In genomic region chr11:124887667-124888013, GRCh38 we compare ENCODE assay signal across 19 cellular contexts. TPM values are rescaled to one million over a fixed set of nuclear protein-coding genes. Genes with fewer than 3 reads are reported as not detected.
A peak's percentile ranks its signal among the peaks of the same experiment; 100 is the strongest.
DNase-seq lines count a peak whose midpoint lies in the region; ATAC-seq, FAIRE-seq and TF ChIP-seq lines count a peak whose summit lies in the region.
"Had no signal": no experiment of that assay in that cellular context is flagged by ENCODE, and none has a peak within 500 bp of the region (broad histone marks: within the 10 kb centered on the region; RNA-seq: fewer than 3 reads in every experiment).

No MANE protein-coding gene starts in this region.

- H3K79me2 ChIP-seq in SK-N-SH (ENCODE audit: insufficient read depth) = no peaks in the 10 kb centered on the region
- peaks cover 49% of the 10 kb centered on the region for H3K79me2 ChIP-seq in endothelial cell of umbilical vein (ENCODE audit: control insufficient read depth, insufficient read depth, low read length)
- H3K79me2 ChIP-seq in osteoblast (ENCODE audit: insufficient read depth, low read length) = no peaks in the 10 kb centered on the region

- TF ChIP-seq RAD21 in SK-N-SH (IDR thresholded peaks at IDR 0.05; ENCODE audit: low read length) = no peak

- FAIRE-seq in endothelial cell of umbilical vein (lab: Jason Lieb, UNC) = no peak
- FAIRE-seq: H1 had no signal

- H4K20me1 ChIP-seq in SK-N-SH (ENCODE audit: insufficient read depth) (no peaks in the 10 kb centered on the region), endothelial cell of umbilical vein (replicated peaks; ENCODE audit: control insufficient read depth, extremely low read depth, insufficient read depth, low read length) (no peaks in the 10 kb centered on the region), osteoblast (ENCODE audit: insufficient read depth, low read length) (no peaks in the 10 kb centered on the region)
- H4K20me1 ChIP-seq: BLaER1 had no signal

- no peak for TF ChIP-seq EP300 in SK-N-SH (IDR thresholded peaks at IDR 0.05; ENCODE audit: borderline replicate concordance in 1 of 2, low read depth in 1 of 2, low read length in 1 of 2)

- H3K9me3 ChIP-seq in SK-N-SH (no peaks in the 10 kb centered on the region), endothelial cell of umbilical vein (replicated peaks; ENCODE audit: control insufficient read depth, insufficient read depth, low read length) (no peaks in the 10 kb centered on the region), osteoblast (ENCODE audit: low read depth, low read length) (no peaks in the 10 kb centered on the region)
- H3K9me3 ChIP-seq: BLaER1 had no signal

- H3K4me2 ChIP-seq in SK-N-SH = no peak overlapping the region
- no peak overlapping the region for H3K4me2 ChIP-seq in endothelial cell of umbilical vein (ENCODE audit: insufficient read depth, low read length)
- H3K4me2 ChIP-seq in osteoblast (ENCODE audit: insufficient read depth, low read length) = no peak overlapping the region
- H3K4me2 ChIP-seq: BLaER1 had no signal

- no peak overlapping the region for H3K27ac ChIP-seq in SK-N-SH (ENCODE audit: low read depth in 2 of 2, low read length in 1 of 2)
- no peak overlapping the region for H3K27ac ChIP-seq in endothelial cell of umbilical vein (ENCODE audit: insufficient read depth, low read depth, low read length)
- H3K27ac ChIP-seq in osteoblast (ENCODE audit: low read depth, low read length) = no peak overlapping the region
- H3K27ac ChIP-seq: 22Rv1, BLaER1 had no signal

- ATAC-seq in SK-N-SH treated with all-trans-retinoic acid at 6 μM for 48 hours = no peak

- DNase-seq in SK-N-SH = peak; percentile 6
- DNase-seq in endothelial cell of umbilical vein (ENCODE audit: low read depth, low spot score) = no peak
- peak; percentile 3 for DNase-seq in osteoblast (ENCODE audit: insufficient read length, low spot score, missing footprints)
- DNase-seq in type B pancreatic cell (ENCODE audit: extremely low spot score, unreplicated experiment) = peak; percentile 24
- no peak for DNase-seq in COLO668 (lab: John Stamatoyannopoulos, UW; ENCODE audit: unreplicated experiment)
- no peak for DNase-seq in activated naive CD4-positive, alpha-beta T cell treated with anti-CD3 and anti-CD28 coated beads, Interleukin-2, amount 50 U/mL, for 16 hours
- no peak for DNase-seq in HUDEP-2 (lab: John Stamatoyannopoulos, UW; ENCODE audit: unreplicated experiment in 76 of 76)
- DNase-seq: Calu3; CD4-positive, alpha-beta memory T cell; DMS79 treated with DMSO at 0.1 percent for 48 hours; GF-D8; H9 had no signal

- no peaks in the 10 kb centered on the region for H3K36me3 ChIP-seq in SK-N-SH (replicated peaks in 1 of 2; ENCODE audit: control insufficient read depth in 1 of 2, insufficient read depth in 2 of 2, low read length in 1 of 2)
- peaks cover 66 to 68% of the 10 kb centered on the region in 2 experiments for H3K36me3 ChIP-seq in endothelial cell of umbilical vein (ENCODE audit: control insufficient read depth in 2 of 2, extremely low read depth in 1 of 2, insufficient read depth in 2 of 2, low read length in 2 of 2)
- no peaks in the 10 kb centered on the region for H3K36me3 ChIP-seq in osteoblast (ENCODE audit: insufficient read depth, low read length)
- H3K36me3 ChIP-seq: BLaER1 had no signal

- no peak overlapping the region for H3K4me3 Mint-ChIP-seq in type B pancreatic cell
- H3K4me3 Mint-ChIP-seq: CD14-positive monocyte; CD4-positive, alpha-beta memory T cell; H9 had no signal

- no peak overlapping the region for H3K4me3 ChIP-seq in SK-N-SH (ENCODE audit: low read depth in 2 of 2, low read length in 1 of 2)
- H3K4me3 ChIP-seq in endothelial cell of umbilical vein (replicated peaks in 1 of 3; ENCODE audit: insufficient read depth in 1 of 3, low read depth in 1 of 3, low read length in 3 of 3) = no peak overlapping the region
- H3K4me3 ChIP-seq in osteoblast (ENCODE audit: insufficient read depth, low read length) = no peak overlapping the region
- H3K4me3 ChIP-seq: BLaER1 had no signal

- H3K4me1 ChIP-seq in SK-N-SH (ENCODE audit: control insufficient read depth in 1 of 2, insufficient read depth in 2 of 2, low read depth in 1 of 2, low read length in 1 of 2) = peaks cover 0 to 5% of the 10 kb centered on the region in 2 experiments; a peak in 1 of 4 replicates
- H3K4me1 ChIP-seq in endothelial cell of umbilical vein (ENCODE audit: control insufficient read depth, extremely low read depth, insufficient read depth, low read length) = peaks cover 87% of the 10 kb centered on the region
- H3K4me1 ChIP-seq in osteoblast (ENCODE audit: insufficient read depth, low read length) = no peaks in the 10 kb centered on the region

- TF ChIP-seq CTCF in SK-N-SH (IDR thresholded peaks at IDR 0.05) (no peak), endothelial cell of umbilical vein (IDR thresholded peaks at IDR 0.05; ENCODE audit: extremely low read depth in 1 of 2, insufficient read depth in 1 of 2, low read depth in 1 of 2, low read length in 2 of 2) (no peak), osteoblast (IDR thresholded peaks at IDR 0.05; ENCODE audit: extremely low read depth, low read depth, low read length) (no peak), type B pancreatic cell (conservative IDR thresholded peaks at IDR 0.05) (no peak)

- dilution Hi-C loops in endothelial cell of umbilical vein (cut with MboI; ENCODE audit: extremely low pct_ligation_motif_present, low sequenced_read_pairs) = no loop called here

- no peaks in the 10 kb centered on the region for H3K9me1 ChIP-seq in endothelial cell of umbilical vein (replicated peaks; ENCODE audit: control insufficient read depth, extremely low read depth, insufficient read depth, low read length)

- no peak overlapping the region for H3K9ac ChIP-seq in SK-N-SH
- no peak overlapping the region for H3K9ac ChIP-seq in endothelial cell of umbilical vein (replicated peaks; ENCODE audit: extremely low read depth, insufficient read depth, low read length)
- H3K9ac ChIP-seq: BLaER1 had no signal

- H3F3A ChIP-seq in SK-N-SH (replicated peaks; ENCODE audit: insufficient read depth) = no peaks in the 10 kb centered on the region

- POLR2A ChIA-PET in SK-N-SH (lab: Yijun Ruan, JAX) = no interaction called here
- POLR2A ChIA-PET in endothelial cell of umbilical vein (lab: Charles Lee) = interaction anchor here (2.0 to 3.8 kb wide), 2 partner anchors 8 to 10 kb away, joined by 10 to 23 read pairs; partner anchors contain the start of gene ROBO4

- WGBS in SK-N-SH (ENCODE audit: low lambda C conversion rate) = 61% methylated on average over 3 of the region's 3 CpGs

- no peak overlapping the region for H3K27ac Mint-ChIP-seq in type B pancreatic cell
- H3K27ac Mint-ChIP-seq: CD14-positive monocyte; CD4-positive, alpha-beta memory T cell; H9 had no signal

- H3K9me2 ChIP-seq in SK-N-SH = no peaks in the 10 kb centered on the region

- no peak for TF ChIP-seq POLR2A in endothelial cell of umbilical vein (IDR thresholded peaks at IDR 0.05; ENCODE audit: low read depth, low read length)

- H3K27me3 ChIP-seq in SK-N-SH (ENCODE audit: insufficient read depth) = no peaks in the 10 kb centered on the region
- H3K27me3 ChIP-seq in endothelial cell of umbilical vein (ENCODE audit: control insufficient read depth in 2 of 2, insufficient read depth in 2 of 2, low read length in 2 of 2) = no peaks in the 10 kb centered on the region
- H3K27me3 ChIP-seq in osteoblast (ENCODE audit: insufficient read depth, low read length) = no peaks in the 10 kb centered on the region
- H3K27me3 ChIP-seq: BLaER1 had no signal

- CTCF ChIA-PET in SK-N-SH (lab: Yijun Ruan, JAX) (interaction anchor here (1.0 to 4.1 kb wide), 3 partner anchors 11 to 51 kb away, joined by 3 to 23 read pairs (median 5); no protein-coding TSS in a partner anchor), endothelial cell of umbilical vein (lab: Charles Lee) (interaction anchor here (3.4 to 4.8 kb wide), 2 partner anchors 11 kb away, joined by 16 to 29 read pairs; partner anchors contain the start of gene ROBO4)

- H3K36me3 Mint-ChIP-seq in type B pancreatic cell = no peaks in the 10 kb centered on the region
- H3K36me3 Mint-ChIP-seq: CD14-positive monocyte; CD4-positive, alpha-beta memory T cell had no signal

- no TSS peak for BruUV-seq in endothelial cell of umbilical vein (replicated peaks; lab: Mats Ljungman, UMichigan)

- no peaks in the 10 kb centered on the region for H3K9me3 Mint-ChIP-seq in type B pancreatic cell
- H3K9me3 Mint-ChIP-seq: CD14-positive monocyte; CD4-positive, alpha-beta memory T cell; H9 had no signal

- H3K27me3 Mint-ChIP-seq in type B pancreatic cell = peaks cover 38% of the 10 kb centered on the region

- peaks cover 7% of the 10 kb centered on the region for H3K4me1 Mint-ChIP-seq in type B pancreatic cell (ENCODE audit: unreplicated experiment)
- H3K4me1 Mint-ChIP-seq: CD4-positive, alpha-beta memory T cell had no signal

- H2AFZ ChIP-seq in SK-N-SH (ENCODE audit: low read depth) = no peak overlapping the region
- H2AFZ ChIP-seq in endothelial cell of umbilical vein (ENCODE audit: low read depth, low read length) = no peak overlapping the region
- H2AFZ ChIP-seq in osteoblast (ENCODE audit: low read length) = no peak overlapping the region

- intact Hi-C loops in endothelial cell of umbilical vein (cut with micrococcal nuclease) = no loop called here

RNA-seq across cellular contexts. Expression of gene ROBO4, which starts 10.0 kb away (rescaled TPM):
- polyA plus RNA-seq in SK-N-SH (2012; rRNA removed) (0.31 and 0.95 TPM in 2 replicates), endothelial cell of umbilical vein (260 and 346 TPM in 2 replicates)
- 0.13 and 0.45 TPM in 2 replicates for polyA plus RNA-seq in SK-N-SH (2012; cell fraction: cytosol; rRNA removed)
- 1.9 and 2.2 TPM in 2 replicates for polyA plus RNA-seq in SK-N-SH (2012; cell fraction: nucleus; rRNA removed)
- total RNA-seq in endothelial cell of umbilical vein (464 and 474 TPM in 2 replicates), osteoblast (0.36 and 0.59 TPM in 2 replicates), type B pancreatic cell (ENCODE audit: low replicate concordance) (not detected in 2 replicates)
- 115 and 131 TPM in 2 replicates for polyA plus RNA-seq in endothelial cell of umbilical vein (2011; cell fraction: cytosol; rRNA removed)
- polyA plus RNA-seq in endothelial cell of umbilical vein (2011; cell fraction: nucleus; rRNA removed) = 309 and 459 TPM in 2 replicates
- polyA plus RNA-seq in endothelial cell of umbilical vein (2012) = 220 and 257 TPM in 2 replicates
- polyA minus RNA-seq in endothelial cell of umbilical vein = 256 and 278 TPM in 2 replicates
- not detected for polyA minus RNA-seq in endothelial cell of umbilical vein (2011; cell fraction: cytosol; rRNA and poly(A)+ RNA removed)
- polyA minus RNA-seq in endothelial cell of umbilical vein (2011; cell fraction: nucleus; rRNA and poly(A)+ RNA removed) = 319 and 468 TPM in 2 replicates
- total RNA-seq: A673; Calu3; CD4-positive, alpha-beta memory T cell; H1; H9 had no signal
- polyA plus RNA-seq: CD4-positive, alpha-beta memory T cell had no signal

RNA-seq across cellular contexts. Expression of gene ROBO3, which starts 22.4 kb away (rescaled TPM):
- polyA plus RNA-seq in SK-N-SH (2012; rRNA removed) (59.8 and 61.2 TPM in 2 replicates), endothelial cell of umbilical vein (65.4 and 79.4 TPM in 2 replicates)
- polyA plus RNA-seq in SK-N-SH (2012; cell fraction: cytosol; rRNA removed) = 14.5 and 21.9 TPM in 2 replicates
- polyA plus RNA-seq in SK-N-SH (2012; cell fraction: nucleus; rRNA removed) = 309 and 336 TPM in 2 replicates
- total RNA-seq in endothelial cell of umbilical vein (19.3 and 27.1 TPM in 2 replicates), osteoblast (12.7 and 18.1 TPM in 2 replicates), type B pancreatic cell (ENCODE audit: low replicate concordance) (5.5 and 27.4 TPM in 2 replicates)
- 19.2 and 33.6 TPM in 2 replicates for polyA plus RNA-seq in endothelial cell of umbilical vein (2011; cell fraction: cytosol; rRNA removed)
- polyA plus RNA-seq in endothelial cell of umbilical vein (2011; cell fraction: nucleus; rRNA removed) = 203 and 270 TPM in 2 replicates
- polyA plus RNA-seq in endothelial cell of umbilical vein (2012) = 15.1 and 33.3 TPM in 2 replicates
- polyA minus RNA-seq in endothelial cell of umbilical vein = 11.4 and 20.7 TPM in 2 replicates
- polyA minus RNA-seq in endothelial cell of umbilical vein (2011; cell fraction: cytosol; rRNA and poly(A)+ RNA removed) = not detected
- 27.5 and 44.7 TPM in 2 replicates for polyA minus RNA-seq in endothelial cell of umbilical vein (2011; cell fraction: nucleus; rRNA and poly(A)+ RNA removed)

RNA-seq across cellular contexts. Expression of gene HEPN1, which starts 31.4 kb away (rescaled TPM):
- polyA plus RNA-seq in SK-N-SH (2012; rRNA removed) (not detected in 2 replicates), endothelial cell of umbilical vein (not detected in 2 replicates)
- not detected in 2 replicates for polyA plus RNA-seq in SK-N-SH (2012; cell fraction: cytosol; rRNA removed)
- polyA plus RNA-seq in SK-N-SH (2012; cell fraction: nucleus; rRNA removed) = not detected in 2 replicates
- total RNA-seq in endothelial cell of umbilical vein (not detected in 2 replicates), osteoblast (under 0.01 TPM in 1 of 2 replicates, not detected in the other), type B pancreatic cell (ENCODE audit: low replicate concordance) (not detected in 2 replicates)
- polyA plus RNA-seq in endothelial cell of umbilical vein (2011; cell fraction: cytosol; rRNA removed) = not detected in 2 replicates
- not detected in 2 replicates for polyA plus RNA-seq in endothelial cell of umbilical vein (2011; cell fraction: nucleus; rRNA removed)
- not detected in 2 replicates for polyA plus RNA-seq in endothelial cell of umbilical vein (2012)
- not detected in 2 replicates for polyA minus RNA-seq in endothelial cell of umbilical vein
- not detected for polyA minus RNA-seq in endothelial cell of umbilical vein (2011; cell fraction: cytosol; rRNA and poly(A)+ RNA removed)
- polyA minus RNA-seq in endothelial cell of umbilical vein (2011; cell fraction: nucleus; rRNA and poly(A)+ RNA removed) = not detected in 2 replicates
- total RNA-seq: A673; Calu3; CD4-positive, alpha-beta memory T cell; H1; H9 had no signal
- polyA plus RNA-seq: AG04450; CD14-positive monocyte; CD4-positive, alpha-beta memory T cell; H1 had no signal

RNA-seq across cellular contexts. Expression of gene HEPACAM, which starts 48.2 kb away (rescaled TPM):
- polyA plus RNA-seq in SK-N-SH (2012; rRNA removed) = not detected in 2 replicates
- polyA plus RNA-seq in SK-N-SH (2012; cell fraction: cytosol; rRNA removed) = not detected in 2 replicates
- polyA plus RNA-seq in SK-N-SH (2012; cell fraction: nucleus; rRNA removed) = 0.01 and 0.07 TPM in 2 replicates
- total RNA-seq in endothelial cell of umbilical vein = not detected in 2 replicates
- polyA plus RNA-seq in endothelial cell of umbilical vein = 0.03 TPM in 1 of 2 replicates, not detected in the other
- 0.01 TPM in 2 replicates for polyA plus RNA-seq in endothelial cell of umbilical vein (2011; cell fraction: cytosol; rRNA removed)
- polyA plus RNA-seq in endothelial cell of umbilical vein (2011; cell fraction: nucleus; rRNA removed) = 0.08 and 0.09 TPM in 2 replicates
- polyA plus RNA-seq in endothelial cell of umbilical vein (2012) = not detected in 2 replicates
- polyA minus RNA-seq in endothelial cell of umbilical vein = 0.12 TPM in 1 of 2 replicates, not detected in the other
- not detected for polyA minus RNA-seq in endothelial cell of umbilical vein (2011; cell fraction: cytosol; rRNA and poly(A)+ RNA removed)
- not detected in 2 replicates for polyA minus RNA-seq in endothelial cell of umbilical vein (2011; cell fraction: nucleus; rRNA and poly(A)+ RNA removed)
- under 0.01 TPM in 1 of 2 replicates, not detected in the other for total RNA-seq in osteoblast
- 0.43 TPM in 1 of 2 replicates, not detected in the other for total RNA-seq in type B pancreatic cell (ENCODE audit: low replicate concordance)
- total RNA-seq: A673; Calu3; CD4-positive, alpha-beta memory T cell; H1; H9 had no signal
- polyA plus RNA-seq: CD14-positive monocyte; CD4-positive, alpha-beta memory T cell; H1 had no signal

Comparison
In these comparisons a context has a peak if more than half of its experiments do, and no peak if none do; other contexts are left out.
1. DNase-seq: peak in SK-N-SH (single experiment), osteoblast (single experiment) and type B pancreatic cell (single experiment); none in endothelial cell of umbilical vein (single experiment), COLO668 (single experiment), activated naive CD4-positive, alpha-beta T cell treated with anti-CD3 and anti-CD28 coated beads, Interleukin-2, amount 50 U/mL, for 16 hours (single experiment) and HUDEP-2 (0 of 76).
2. RNA of gene ROBO4, which starts 10.0 kb away (total RNA-seq): 464 to 474 TPM in endothelial cell of umbilical vein; 0.36 to 0.59 TPM in osteoblast and not detected in type B pancreatic cell; every median in the first group is over 100 times any median in the second.